8 cellular contexts compared by ENCODE assay signal in genomic region chr10:99619851-99620712, GRCh38. TPM values are rescaled to one million over a fixed set of nuclear protein-coding genes. Genes with fewer than 3 reads are reported as not detected.
A peak's percentile ranks its signal among the peaks of the same experiment; 100 is the strongest.
DNase-seq lines count a peak whose midpoint lies in the region; ATAC-seq and TF ChIP-seq lines count a peak whose summit lies in the region.

SLC25A28 (minus strand) TSS chr10:99620439; CDS start chr10:99620335, 104 bp downstream.

- no peaks in the 10 kb centered on the region for H3K9me3 Mint-ChIP-seq in T-cell

- peak within 1 kb of the TSS; percentile 76 to 87 (median 87) for H3K4me3 Mint-ChIP-seq in T-cell

- TF ChIP-seq CTCF in HFF-Myc (IDR thresholded peaks at IDR 0.05; ENCODE audit: low read depth, low read length, missing control alignments) (no peak), heart right ventricle (IDR thresholded peaks at IDR 0.05) (no peak), upper lobe of left lung (IDR thresholded peaks at IDR 0.05) (no peak)

- intact Hi-C loops in heart right ventricle (cut with DNase I): loop anchor here in 7 of 10 donors (2.0 to 10.0 kb wide), 9 partner anchors 37 to 189 kb away; partner anchors contain the start of genes ENTPD7 (in 4 of the 7), GOT1 (in 4 of the 7), COX15 (in 1 of the 7) and CUTC (in 1 of the 7)

- H3K4me3 ChIP-seq in HFF-Myc (replicated peaks; ENCODE audit: low read depth, low read length) (peak within 1 kb of the TSS; percentile 83), heart right ventricle (peak within 1 kb of the TSS; percentile 53 to 95 (median 92)), upper lobe of left lung (peak within 1 kb of the TSS; percentile 67 to 95 (median 80))

- H3K4me1 ChIP-seq in heart right ventricle: peaks cover 6 to 55% (median 49%) of the 10 kb centered on the region in 9 donors
- peaks cover 35 to 39% (median 36%) of the 10 kb centered on the region in 4 donors for H3K4me1 ChIP-seq in upper lobe of left lung

- H3K9me3 ChIP-seq in heart right ventricle: no peaks in the 10 kb centered on the region
- H3K9me3 ChIP-seq in upper lobe of left lung: no peaks in the 10 kb centered on the region

- H3K27ac Mint-ChIP-seq in T-cell: peak within 1 kb of the TSS; percentile 93 to 94

- DNase-seq in DMS53 treated with DMSO at 0.1 percent for 48 hours (lab: John Stamatoyannopoulos, UW; ENCODE audit: unreplicated experiment) (peak; percentile 99), HFF-Myc (ENCODE audit: extremely low read depth, low read depth) (peak; percentile 100), NCI-H1105 treated with DMSO at 0.1 percent for 48 hours (lab: John Stamatoyannopoulos, UW) (peak; percentile 98), T-cell (peak in 33 of 34 experiments; percentile 14 to 99 (median 93)), amniotic stem cell (lab: John Stamatoyannopoulos, UW) (peak; percentile 99), heart right ventricle (peak; percentile 91 to 97), pons (ENCODE audit: low spot score) (peak; percentile 100), upper lobe of left lung (peak; percentile 94 to 97)

- POLR2A ChIA-PET in T-cell (lab: Charles Lee): interaction anchor here in 1 of 2 donors (0.5 to 0.7 kb wide), 2 partner anchors 30 to 121 kb away, joined by 3 to 10 read pairs; no protein-coding TSS in a partner anchor

- peaks cover 47 to 52% (median 52%) of the 10 kb centered on the region in 3 donors for H3K4me1 Mint-ChIP-seq in T-cell

- no peak for TF ChIP-seq EP300 in upper lobe of left lung (IDR thresholded peaks at IDR 0.05)

- WGBS in heart right ventricle, 2 donors: 0 to 1% methylated on average over 73 to 75 of the region's 75 CpGs
- WGBS in upper lobe of left lung, 2 donors: 0 to 1% methylated on average over 1 to 23 of the region's 75 CpGs

- ATAC-seq in T-cell (replicated peaks in 1 of 4) (peak in 3 of 4 experiments; percentile 1 to 83 (median 82)), heart right ventricle (peak in 7 of 8 donors; percentile 0 to 94 (median 93)), upper lobe of left lung (ENCODE audit: low FRiP score in 2 of 2) (peak; percentile 0 to 98)

- H3K27me3 ChIP-seq in heart right ventricle: no peaks in the 10 kb centered on the region
- H3K27me3 ChIP-seq in upper lobe of left lung: no peaks in the 10 kb centered on the region

- no peaks in the 10 kb centered on the region for H3K27me3 Mint-ChIP-seq in T-cell

- peak within 1 kb of the TSS; percentile 93 to 100 (median 98) for H3K27ac ChIP-seq in heart right ventricle
- peak within 1 kb of the TSS; percentile 94 to 98 (median 96) for H3K27ac ChIP-seq in upper lobe of left lung

- no peak for TF ChIP-seq POLR2A in upper lobe of left lung (IDR thresholded peaks at IDR 0.05)

- peaks cover 4% of the 10 kb centered on the region for H3K36me3 Mint-ChIP-seq in T-cell

- peaks cover 0 to 12% (median 0%) of the 10 kb centered on the region in 9 donors for H3K36me3 ChIP-seq in heart right ventricle
- H3K36me3 ChIP-seq in upper lobe of left lung: peaks cover 0 to 4% (median 0%) of the 10 kb centered on the region in 4 donors

- CTCF ChIA-PET in T-cell (lab: Charles Lee): interaction anchor here (0.9 to 2.4 kb wide), 7 partner anchors 8 to 190 kb away, joined by 3 to 9 read pairs (median 4); partner anchors contain the start of genes COX15 (in 1 of the 2), CUTC (in 1 of the 2), ENTPD7 (in 1 of the 2) and GOT1 (in 1 of the 2)

RNA-seq across cellular contexts. Expression of gene SLC25A28, which starts in this region (rescaled TPM):
- total RNA-seq in T-cell (10 to 100 TPM; 78.9 to 90.4 (median 87.0) TPM), heart right ventricle (10 to 100 TPM; 21.2 to 55.9 (median 29.8) TPM), upper lobe of left lung (10 to 100 TPM; 25.7 to 53.4 (median 45.3) TPM)
- 100 to 1,000 TPM in 1 of 2 donors, 10 to 100 TPM in 1; 37.1 to 116 TPM for polyA plus RNA-seq in heart right ventricle

Comparison
In these comparisons a context has a peak if more than half of its experiments do, and no peak if none do; other contexts are left out.
1. Peak in every context shown above with its lines: DNase-seq, ATAC-seq, H3K4me3 ChIP-seq and H3K27ac ChIP-seq.